ENCODE assay signal across 1 cellular context in genomic region chr16:88238732-88239274, GRCh38.
A peak's percentile ranks its signal among the peaks of the same experiment; 100 is the strongest.
TF ChIP-seq lines count a peak whose summit lies in the region.
"Not testable (repeated sequence)": the region's sequence is repeated elsewhere in the genome, so short reads cannot be mapped to it uniquely, and the experiment has no call there.

No MANE protein-coding gene starts in this region.

TF ChIP-seq in HepG2, 621 proteins besides CTCF, POLR2A, EP300 and RAD21 (continued from another document and continues in another):
- TF ChIP-seq ZNF772 (CRISPR knock-in tag; IDR thresholded peaks at IDR 0.05) (peak; percentile 36; the same call in 1 of the 2 replicates), PITX1 (CRISPR knock-in tag; IDR thresholded peaks at IDR 0.05) (peak; percentile 23; the same call in 1 of the 2 replicates), ZNF441 (CRISPR knock-in tag; IDR thresholded peaks at IDR 0.05; ENCODE audit: borderline replicate concordance) (peak; percentile 21; the same call in 1 of the 2 replicates), ZBTB7B (CRISPR knock-in tag; IDR thresholded peaks at IDR 0.05) (peak; percentile 71; the same call in 1 of the 2 replicates), RFX3 (CRISPR knock-in tag; IDR thresholded peaks at IDR 0.05) (0 out of 2 replicates have a peak, but pooled peaks have one; percentile 16), ZMYM3 (CRISPR knock-in tag; IDR thresholded peaks at IDR 0.05) (peak; percentile 68; the same call in 1 of the 2 replicates), ZNF431 (CRISPR knock-in tag; IDR thresholded peaks at IDR 0.05; ENCODE audit: borderline replicate concordance, low read depth) (0 out of 2 replicates have a peak, but pooled peaks have one; percentile 29), CREB1 (IDR thresholded peaks at IDR 0.05) (peak; percentile 61), ZNF878 (CRISPR knock-in tag; IDR thresholded peaks at IDR 0.05) (0 out of 2 replicates have a peak, but pooled peaks have one; percentile 19), RARA (CRISPR knock-in tag; IDR thresholded peaks at IDR 0.05) (peak; percentile 97), HDAC2 (CRISPR knock-in tag; IDR thresholded peaks at IDR 0.05) (peak; percentile 82; the same call in 1 of the 2 replicates), KLF16 (CRISPR knock-in tag; IDR thresholded peaks at IDR 0.05) (0 out of 4 replicates have a peak, but pooled peaks of 1 of the 2 experiments have one; percentile 48), KDM2A (CRISPR knock-in tag; IDR thresholded peaks at IDR 0.05; ENCODE audit: borderline replicate concordance, low read depth) (peak; percentile 51; the same call in 1 of the 2 replicates), ZNF350 (CRISPR knock-in tag; IDR thresholded peaks at IDR 0.05; ENCODE audit: borderline replicate concordance, low read depth) (peak; percentile 56; the same call in 1 of the 2 replicates), KMT2B (CRISPR knock-in tag; IDR thresholded peaks at IDR 0.05) (0 out of 2 replicates have a peak, but pooled peaks have one; percentile 43), ZNF605 (CRISPR knock-in tag; IDR thresholded peaks at IDR 0.05) (0 out of 2 replicates have a peak, but pooled peaks have one; percentile 33), HOMEZ (CRISPR knock-in tag; IDR thresholded peaks at IDR 0.05; ENCODE audit: low read depth) (peak; percentile 60; the same call in 1 of the 2 replicates), JUN (CRISPR knock-in tag; IDR thresholded peaks at IDR 0.05) (peak; percentile 66; the same call in 1 of the 2 replicates), ZNF143 (CRISPR knock-in tag; IDR thresholded peaks at IDR 0.05) (0 out of 2 replicates have a peak, but pooled peaks have one; percentile 39), NFKBIZ (CRISPR knock-in tag; IDR thresholded peaks at IDR 0.05) (peak; percentile 40; the same call in 1 of the 2 replicates), HMG20B (CRISPR knock-in tag; conservative IDR thresholded peaks at IDR 0.05) (0 out of 2 replicates have a peak, but pooled peaks have one; percentile 27), MTA1 (CRISPR knock-in tag; IDR thresholded peaks at IDR 0.05; ENCODE audit: borderline replicate concordance) (peak; percentile 31; the same call in 1 of the 2 replicates), ZBTB38 (CRISPR knock-in tag; IDR thresholded peaks at IDR 0.05) (peak; percentile 58), ZSCAN29 (CRISPR knock-in tag; conservative IDR thresholded peaks at IDR 0.05) (0 out of 2 replicates have a peak, but pooled peaks have one; percentile 49), DMAP1 (CRISPR knock-in tag; IDR thresholded peaks at IDR 0.05) (0 out of 2 replicates have a peak, but pooled peaks have one; percentile 35), ZNF263 (CRISPR knock-in tag; IDR thresholded peaks at IDR 0.05) (0 out of 2 replicates have a peak, but pooled peaks have one; percentile 47), LCORL (IDR thresholded peaks at IDR 0.05) (0 out of 2 replicates have a peak, but pooled peaks have one; percentile 31), TCF7 (IDR thresholded peaks at IDR 0.05; ENCODE audit: low read depth) (peak; percentile 53; the same call in 1 of the 2 replicates), ZNF644 (CRISPR knock-in tag; IDR thresholded peaks at IDR 0.05; ENCODE audit: low read depth) (peak; percentile 26; the same call in 1 of the 2 replicates)
- TF ChIP-seq, protein P1, sequence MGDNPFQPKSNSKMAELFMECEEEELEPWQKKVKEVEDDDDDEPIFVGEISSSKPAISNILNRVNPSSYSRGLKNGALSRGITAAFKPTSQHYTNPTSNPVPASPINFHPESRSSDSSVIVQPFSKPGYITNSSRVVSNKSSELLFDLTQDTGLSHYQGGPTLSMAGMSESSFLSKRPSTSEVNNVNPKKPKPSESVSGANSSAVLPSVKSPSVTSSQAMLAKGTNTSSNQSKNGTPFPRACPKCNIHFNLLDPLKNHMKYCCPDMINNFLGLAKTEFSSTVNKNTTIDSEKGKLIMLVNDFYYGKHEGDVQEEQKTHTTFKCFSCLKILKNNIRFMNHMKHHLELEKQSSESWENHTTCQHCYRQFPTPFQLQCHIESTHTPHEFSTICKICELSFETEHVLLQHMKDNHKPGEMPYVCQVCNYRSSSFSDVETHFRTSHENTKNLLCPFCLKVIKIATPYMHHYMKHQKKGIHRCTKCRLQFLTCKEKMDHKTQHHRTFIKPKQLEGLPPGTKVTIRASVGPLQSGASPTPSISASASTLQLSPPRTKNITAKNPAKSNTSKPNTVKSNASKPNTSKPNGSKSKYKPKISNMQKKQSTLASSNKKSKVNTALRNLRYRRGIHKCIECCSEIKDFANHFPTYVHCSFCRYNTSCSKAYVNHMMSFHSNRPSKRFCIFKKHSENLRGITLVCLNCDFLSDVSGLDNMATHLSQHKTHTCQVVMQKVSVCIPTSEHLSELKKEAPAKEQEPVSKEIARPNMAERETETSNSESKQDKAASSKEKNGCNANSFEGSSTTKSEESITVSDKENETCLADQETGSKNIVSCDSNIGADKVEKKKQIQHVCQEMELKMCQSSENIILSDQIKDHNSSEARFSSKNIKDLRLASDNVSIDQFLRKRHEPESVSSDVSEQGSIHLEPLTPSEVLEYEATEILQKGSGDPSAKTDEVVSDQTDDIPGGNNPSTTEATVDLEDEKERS (CRISPR knock-in tag; IDR thresholded peaks at IDR 0.05), result peak; percentile 63; the same call in 1 of the 2 replicates
- TF ChIP-seq CREB1, LCORL (CRISPR knock-in tag; IDR thresholded peaks at IDR 0.05): not testable (repeated sequence)
- TF ChIP-seq, protein P2, sequence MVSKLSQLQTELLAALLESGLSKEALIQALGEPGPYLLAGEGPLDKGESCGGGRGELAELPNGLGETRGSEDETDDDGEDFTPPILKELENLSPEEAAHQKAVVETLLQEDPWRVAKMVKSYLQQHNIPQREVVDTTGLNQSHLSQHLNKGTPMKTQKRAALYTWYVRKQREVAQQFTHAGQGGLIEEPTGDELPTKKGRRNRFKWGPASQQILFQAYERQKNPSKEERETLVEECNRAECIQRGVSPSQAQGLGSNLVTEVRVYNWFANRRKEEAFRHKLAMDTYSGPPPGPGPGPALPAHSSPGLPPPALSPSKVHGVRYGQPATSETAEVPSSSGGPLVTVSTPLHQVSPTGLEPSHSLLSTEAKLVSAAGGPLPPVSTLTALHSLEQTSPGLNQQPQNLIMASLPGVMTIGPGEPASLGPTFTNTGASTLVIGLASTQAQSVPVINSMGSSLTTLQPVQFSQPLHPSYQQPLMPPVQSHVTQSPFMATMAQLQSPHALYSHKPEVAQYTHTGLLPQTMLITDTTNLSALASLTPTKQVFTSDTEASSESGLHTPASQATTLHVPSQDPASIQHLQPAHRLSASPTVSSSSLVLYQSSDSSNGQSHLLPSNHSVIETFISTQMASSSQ (IDR thresholded peaks at IDR 0.05; ENCODE audit: low read depth), result peak; percentile 48
- TF ChIP-seq, protein P2 (CRISPR knock-in tag; IDR thresholded peaks at IDR 0.05; ENCODE audit: borderline replicate concordance), result not testable (repeated sequence)
- TF ChIP-seq, protein P3, sequence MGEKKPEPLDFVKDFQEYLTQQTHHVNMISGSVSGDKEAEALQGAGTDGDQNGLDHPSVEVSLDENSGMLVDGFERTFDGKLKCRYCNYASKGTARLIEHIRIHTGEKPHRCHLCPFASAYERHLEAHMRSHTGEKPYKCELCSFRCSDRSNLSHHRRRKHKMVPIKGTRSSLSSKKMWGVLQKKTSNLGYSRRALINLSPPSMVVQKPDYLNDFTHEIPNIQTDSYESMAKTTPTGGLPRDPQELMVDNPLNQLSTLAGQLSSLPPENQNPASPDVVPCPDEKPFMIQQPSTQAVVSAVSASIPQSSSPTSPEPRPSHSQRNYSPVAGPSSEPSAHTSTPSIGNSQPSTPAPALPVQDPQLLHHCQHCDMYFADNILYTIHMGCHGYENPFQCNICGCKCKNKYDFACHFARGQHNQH (CRISPR knock-in tag; IDR thresholded peaks at IDR 0.05), result peak; percentile 51; the same call in 1 of the 2 replicates
- TF ChIP-seq, protein P4, sequence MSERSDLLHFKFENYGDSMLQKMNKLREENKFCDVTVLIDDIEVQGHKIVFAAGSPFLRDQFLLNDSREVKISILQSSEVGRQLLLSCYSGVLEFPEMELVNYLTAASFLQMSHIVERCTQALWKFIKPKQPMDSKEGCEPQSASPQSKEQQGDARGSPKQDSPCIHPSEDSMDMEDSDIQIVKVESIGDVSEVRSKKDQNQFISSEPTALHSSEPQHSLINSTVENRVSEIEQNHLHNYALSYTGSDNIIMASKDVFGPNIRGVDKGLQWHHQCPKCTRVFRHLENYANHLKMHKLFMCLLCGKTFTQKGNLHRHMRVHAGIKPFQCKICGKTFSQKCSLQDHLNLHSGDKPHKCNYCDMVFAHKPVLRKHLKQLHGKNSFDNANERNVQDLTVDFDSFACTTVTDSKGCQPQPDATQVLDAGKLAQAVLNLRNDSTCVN (CRISPR knock-in tag; IDR thresholded peaks at IDR 0.05; ENCODE audit: borderline replicate concordance), result peak; percentile 22; the same call in 1 of the 2 replicates
- TF ChIP-seq, protein P5, sequence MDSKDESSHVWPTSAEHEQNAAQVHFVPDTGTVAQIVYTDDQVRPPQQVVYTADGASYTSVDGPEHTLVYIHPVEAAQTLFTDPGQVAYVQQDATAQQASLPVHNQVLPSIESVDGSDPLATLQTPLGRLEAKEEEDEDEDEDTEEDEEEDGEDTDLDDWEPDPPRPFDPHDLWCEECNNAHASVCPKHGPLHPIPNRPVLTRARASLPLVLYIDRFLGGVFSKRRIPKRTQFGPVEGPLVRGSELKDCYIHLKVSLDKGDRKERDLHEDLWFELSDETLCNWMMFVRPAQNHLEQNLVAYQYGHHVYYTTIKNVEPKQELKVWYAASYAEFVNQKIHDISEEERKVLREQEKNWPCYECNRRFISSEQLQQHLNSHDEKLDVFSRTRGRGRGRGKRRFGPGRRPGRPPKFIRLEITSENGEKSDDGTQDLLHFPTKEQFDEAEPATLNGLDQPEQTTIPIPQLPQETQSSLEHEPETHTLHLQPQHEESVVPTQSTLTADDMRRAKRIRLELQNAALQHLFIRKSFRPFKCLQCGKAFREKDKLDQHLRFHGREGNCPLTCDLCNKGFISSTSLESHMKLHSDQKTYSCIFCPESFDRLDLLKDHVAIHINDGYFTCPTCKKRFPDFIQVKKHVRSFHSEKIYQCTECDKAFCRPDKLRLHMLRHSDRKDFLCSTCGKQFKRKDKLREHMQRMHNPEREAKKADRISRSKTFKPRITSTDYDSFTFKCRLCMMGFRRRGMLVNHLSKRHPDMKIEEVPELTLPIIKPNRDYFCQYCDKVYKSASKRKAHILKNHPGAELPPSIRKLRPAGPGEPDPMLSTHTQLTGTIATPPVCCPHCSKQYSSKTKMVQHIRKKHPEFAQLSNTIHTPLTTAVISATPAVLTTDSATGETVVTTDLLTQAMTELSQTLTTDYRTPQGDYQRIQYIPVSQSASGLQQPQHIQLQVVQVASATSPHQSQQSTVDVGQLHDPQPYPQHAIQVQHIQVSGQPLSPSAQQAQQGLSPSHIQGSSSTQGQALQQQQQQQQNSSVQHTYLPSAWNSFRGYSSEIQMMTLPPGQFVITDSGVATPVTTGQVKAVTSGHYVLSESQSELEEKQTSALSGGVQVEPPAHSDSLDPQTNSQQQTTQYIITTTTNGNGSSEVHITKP (CRISPR knock-in tag; IDR thresholded peaks at IDR 0.05; ENCODE audit: low read depth), result 0 out of 2 replicates have a peak, but pooled peaks have one; percentile 45
- TF ChIP-seq, protein P6, sequence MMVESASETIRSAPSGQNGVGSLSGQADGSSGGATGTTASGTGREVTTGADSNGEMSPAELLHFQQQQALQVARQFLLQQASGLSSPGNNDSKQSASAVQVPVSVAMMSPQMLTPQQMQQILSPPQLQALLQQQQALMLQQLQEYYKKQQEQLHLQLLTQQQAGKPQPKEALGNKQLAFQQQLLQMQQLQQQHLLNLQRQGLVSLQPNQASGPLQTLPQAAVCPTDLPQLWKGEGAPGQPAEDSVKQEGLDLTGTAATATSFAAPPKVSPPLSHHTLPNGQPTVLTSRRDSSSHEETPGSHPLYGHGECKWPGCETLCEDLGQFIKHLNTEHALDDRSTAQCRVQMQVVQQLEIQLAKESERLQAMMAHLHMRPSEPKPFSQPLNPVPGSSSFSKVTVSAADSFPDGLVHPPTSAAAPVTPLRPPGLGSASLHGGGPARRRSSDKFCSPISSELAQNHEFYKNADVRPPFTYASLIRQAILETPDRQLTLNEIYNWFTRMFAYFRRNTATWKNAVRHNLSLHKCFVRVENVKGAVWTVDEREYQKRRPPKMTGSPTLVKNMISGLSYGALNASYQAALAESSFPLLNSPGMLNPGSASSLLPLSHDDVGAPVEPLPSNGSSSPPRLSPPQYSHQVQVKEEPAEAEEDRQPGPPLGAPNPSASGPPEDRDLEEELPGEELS (CRISPR knock-in tag; IDR thresholded peaks at IDR 0.05), result peak; percentile 68
- TF ChIP-seq, protein P7, sequence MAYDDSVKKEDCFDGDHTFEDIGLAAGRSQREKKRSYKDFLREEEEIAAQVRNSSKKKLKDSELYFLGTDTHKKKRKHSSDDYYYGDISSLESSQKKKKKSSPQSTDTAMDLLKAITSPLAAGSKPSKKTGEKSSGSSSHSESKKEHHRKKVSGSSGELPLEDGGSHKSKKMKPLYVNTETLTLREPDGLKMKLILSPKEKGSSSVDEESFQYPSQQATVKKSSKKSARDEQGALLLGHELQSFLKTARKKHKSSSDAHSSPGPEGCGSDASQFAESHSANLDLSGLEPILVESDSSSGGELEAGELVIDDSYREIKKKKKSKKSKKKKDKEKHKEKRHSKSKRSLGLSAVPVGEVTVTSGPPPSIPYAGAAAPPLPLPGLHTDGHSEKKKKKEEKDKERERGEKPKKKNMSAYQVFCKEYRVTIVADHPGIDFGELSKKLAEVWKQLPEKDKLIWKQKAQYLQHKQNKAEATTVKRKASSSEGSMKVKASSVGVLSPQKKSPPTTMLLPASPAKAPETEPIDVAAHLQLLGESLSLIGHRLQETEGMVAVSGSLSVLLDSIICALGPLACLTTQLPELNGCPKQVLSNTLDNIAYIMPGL (CRISPR knock-in tag; IDR thresholded peaks at IDR 0.05; ENCODE audit: borderline replicate concordance in 1 of 2, low read depth in 1 of 2), result peak in 1 of 2 experiments; percentile 38; a peak in 1 of 4 replicates
